16 cellular contexts compared by ENCODE assay signal in genomic region chr16:31707743-31708335, GRCh38.
DNase-seq lines count a peak whose midpoint lies in the region; ATAC-seq and TF ChIP-seq lines count a peak whose summit lies in the region.
"Had no signal": no experiment of that assay in that cellular context is flagged by ENCODE, and none has a peak within 500 bp of the region (broad histone marks: within the 10 kb centered on the region; RNA-seq: fewer than 3 reads in every experiment).

No MANE protein-coding gene starts in this region.

- H3K27me3 ChIP-seq in endodermal cell (ENCODE audit: control insufficient read depth, insufficient read depth, low read length, poor library complexity, severe bottlenecking) (no peaks in the 10 kb centered on the region), thymus (ENCODE audit: control insufficient read depth, insufficient read depth) (no peaks in the 10 kb centered on the region)

- H3K9ac ChIP-seq in endodermal cell (ENCODE audit: extremely low read depth, low read length, poor library complexity, severe bottlenecking): no peak overlapping the region

- H3K4me3 Mint-ChIP-seq in endodermal cell: no peak overlapping the region

- TF ChIP-seq CTCF in endodermal cell (conservative IDR thresholded peaks at IDR 0.05): no peak

- peaks cover 46% of the 10 kb centered on the region for H3K36me3 Mint-ChIP-seq in endodermal cell (ENCODE audit: low read depth)

- H3K27ac Mint-ChIP-seq in endodermal cell: no peak overlapping the region

- DNase-seq in Right ventricle myocardium inferior (ENCODE audit: missing footprints): peak; percentile 67
- no peak for DNase-seq in left ventricle myocardium superior
- peak; percentile 45 for DNase-seq in endodermal cell
- no peak for DNase-seq in DMS53 treated with DMSO at 0.1 percent for 48 hours (lab: John Stamatoyannopoulos, UW; ENCODE audit: unreplicated experiment)
- no peak for DNase-seq in NCI-H524 treated with DMSO at 0.1 percent for 48 hours (lab: John Stamatoyannopoulos, UW)
- DNase-seq: DMS153; NCI-H1048; NCI-H146; NCI-H2081 treated with DMSO at 0.1 percent for 48 hours; NCI-H226; NCI-H526 treated with DMSO at 0.1 percent for 48 hours; NK-92 treated with Interleukin-12 subunit alpha and Interleukin-12 subunit beta, amount 100 ng/mL, for 24 hours; PC-3 had no signal

- WGBS in endodermal cell (ENCODE audit: insufficient coverage in 1 of 2, insufficient read length in 1 of 2), 2 experiments: 93 to 97% methylated on average over 5 to 10 of the region's 10 CpGs
- 92% methylated on average over 10 of the region's 10 CpGs for WGBS in thymus

- peak overlapping the region; percentile 60 for H3K27ac ChIP-seq in KOPT-K1 (ENCODE audit: low read depth, low read length, poor library complexity, severe bottlenecking)
- no peak overlapping the region for H3K27ac ChIP-seq in endodermal cell (ENCODE audit: low read depth, low read length)
- H3K27ac ChIP-seq in thymus (ENCODE audit: low read depth): peak overlapping the region; percentile 11

- H3K9me3 ChIP-seq in KOPT-K1 (ENCODE audit: insufficient read depth, low read length, poor library complexity, severe bottlenecking) (no peaks in the 10 kb centered on the region), endodermal cell (ENCODE audit: control insufficient read depth, low read length) (no peaks in the 10 kb centered on the region), thymus (ENCODE audit: control insufficient read depth) (no peaks in the 10 kb centered on the region)

- H3K4me3 ChIP-seq in endodermal cell (ENCODE audit: low read length) (no peak overlapping the region), thymus (ENCODE audit: low read length) (no peak overlapping the region)

- no peaks in the 10 kb centered on the region for H3K9me3 Mint-ChIP-seq in endodermal cell

- peaks cover 11% of the 10 kb centered on the region for H3K4me1 Mint-ChIP-seq in endodermal cell

- no peaks in the 10 kb centered on the region for H3K27me3 Mint-ChIP-seq in endodermal cell (ENCODE audit: insufficient read depth)

- no peak for ATAC-seq in Right ventricle myocardium inferior
- ATAC-seq in left ventricle myocardium superior: no peak
- ATAC-seq: HCT116, PC-3 had no signal

- no peaks in the 10 kb centered on the region for H3K4me1 ChIP-seq in endodermal cell (ENCODE audit: control insufficient read depth, insufficient read depth, low read length)
- peaks cover 17% of the 10 kb centered on the region for H3K4me1 ChIP-seq in thymus (ENCODE audit: control insufficient read depth, insufficient read depth, low read length)

- peaks cover 68% of the 10 kb centered on the region for H3K36me3 ChIP-seq in KOPT-K1 (ENCODE audit: insufficient read depth, low read length)
- H3K36me3 ChIP-seq in endodermal cell (ENCODE audit: control insufficient read depth, insufficient read depth, low read length): peaks cover 39% of the 10 kb centered on the region
- H3K36me3 ChIP-seq in thymus (ENCODE audit: control insufficient read depth, insufficient read depth): peaks cover 62% of the 10 kb centered on the region

- intact Hi-C loops in Right ventricle myocardium inferior (cut with DNase I): no loop called here
- intact Hi-C loops in left ventricle myocardium superior (cut with micrococcal nuclease): no loop called here

Comparison
In these comparisons a context has a peak if more than half of its experiments do, and no peak if none do; other contexts are left out.
1. DNase-seq: peak in Right ventricle myocardium inferior (single experiment) and endodermal cell (single experiment); none in left ventricle myocardium superior (single experiment), DMS53 treated with DMSO at 0.1 percent for 48 hours (single experiment) and NCI-H524 treated with DMSO at 0.1 percent for 48 hours (single experiment).